21 cellular contexts compared by ENCODE assay signal in genomic region chr13:33904431-33904830, GRCh38.
DNase-seq lines count a peak whose midpoint lies in the region; ATAC-seq and TF ChIP-seq lines count a peak whose summit lies in the region.
"Had no signal": no experiment of that assay in that cellular context is flagged by ENCODE, and none has a peak within 500 bp of the region (broad histone marks: within the 10 kb centered on the region; RNA-seq: fewer than 3 reads in every experiment).

No MANE protein-coding gene starts in this region.

- intact Hi-C loops in activated CD8-positive, alpha-beta T cell treated with anti-CD3 and anti-CD28 coated beads for 36 hours (cut with micrococcal nuclease) = no loop called here

- no peak overlapping the region for H2BK120ac ChIP-seq in trophoblast cell (ENCODE audit: insufficient read depth, low read length, poor library complexity)

- H3K27me3 ChIP-seq in trophoblast cell (ENCODE audit: insufficient read depth, low read length) = no peaks in the 10 kb centered on the region

- no peak overlapping the region for H3K23ac ChIP-seq in trophoblast cell (ENCODE audit: low read length)

- CTCF ChIA-PET in activated CD8-positive, alpha-beta T cell treated with anti-CD3 and anti-CD28 coated beads for 36 hours (lab: Charles Lee) = no interaction called here

- H4K8ac ChIP-seq in trophoblast cell (ENCODE audit: low read depth, low read length) = no peak overlapping the region

- H3K79me1 ChIP-seq in trophoblast cell (ENCODE audit: low read length) = no peaks in the 10 kb centered on the region

- no peak overlapping the region for H4K12ac ChIP-seq in trophoblast cell (ENCODE audit: low read depth, low read length)

- H3K4me2 ChIP-seq in trophoblast cell (ENCODE audit: low read length) = no peak overlapping the region
- H3K4me2 ChIP-seq: A549, GM23338 had no signal

- TF ChIP-seq CTCF in glutamatergic neuron (IDR thresholded peaks at IDR 0.05; ENCODE audit: partially characterized antibody, unreplicated experiment) = no peak
- no peak for TF ChIP-seq CTCF in activated CD8-positive, alpha-beta T cell treated with anti-CD3 and anti-CD28 coated beads for 36 hours (IDR thresholded peaks at IDR 0.05)

- H3K4me1 Mint-ChIP-seq in glutamatergic neuron (ENCODE audit: low read depth, unreplicated experiment) = peaks cover 7% of the 10 kb centered on the region
- no peaks in the 10 kb centered on the region for H3K4me1 Mint-ChIP-seq in activated CD8-positive, alpha-beta T cell treated with anti-CD3 and anti-CD28 coated beads for 36 hours (ENCODE audit: low read depth)
- H3K4me1 Mint-ChIP-seq: CD4-positive, alpha-beta memory T cell; GM23338; H9 had no signal

- no peak overlapping the region for H3K27ac ChIP-seq in trophoblast cell (ENCODE audit: low read depth, low read length)
- H3K27ac ChIP-seq: A549 had no signal

- no peak overlapping the region for H2AFZ ChIP-seq in trophoblast cell (ENCODE audit: insufficient read depth, low read length, poor library complexity)
- H2AFZ ChIP-seq: GM23338 had no signal

- H4K91ac ChIP-seq in trophoblast cell (ENCODE audit: low read depth, low read length) = no peak overlapping the region

- H3K9me3 Mint-ChIP-seq in glutamatergic neuron (ENCODE audit: unreplicated experiment) = no peaks in the 10 kb centered on the region
- H3K9me3 Mint-ChIP-seq in activated CD8-positive, alpha-beta T cell treated with anti-CD3 and anti-CD28 coated beads for 36 hours = peaks cover 12% of the 10 kb centered on the region

- no peak overlapping the region for H3K18ac ChIP-seq in trophoblast cell (ENCODE audit: low read length)

- H3K4me1 ChIP-seq in trophoblast cell (ENCODE audit: control insufficient read depth in 1 of 2, insufficient read depth in 2 of 2, low read length in 2 of 2) = no peaks in the 10 kb centered on the region
- H3K4me1 ChIP-seq: A549 had no signal

- peak overlapping the region; percentile 56 for H3K27ac Mint-ChIP-seq in glutamatergic neuron (ENCODE audit: unreplicated experiment)
- no peak overlapping the region for H3K27ac Mint-ChIP-seq in activated CD8-positive, alpha-beta T cell treated with anti-CD3 and anti-CD28 coated beads for 36 hours
- H3K27ac Mint-ChIP-seq: CD4-positive, alpha-beta memory T cell; GM23338; H9 had no signal

- no peaks in the 10 kb centered on the region for H3K36me3 ChIP-seq in trophoblast cell (ENCODE audit: control insufficient read depth in 1 of 2, insufficient read depth in 2 of 2, low read length in 2 of 2)

- peaks cover 2% of the 10 kb centered on the region for H3K9me3 ChIP-seq in trophoblast cell (ENCODE audit: insufficient read depth, low read depth, low read length)

- H2BK12ac ChIP-seq in trophoblast cell (ENCODE audit: low read length) = no peak overlapping the region

- WGBS in trophoblast cell (ENCODE audit: extremely low coverage, insufficient coverage, insufficient read length) = no CpG with 5 or more reads among the region's 8 CpGs

- H2BK5ac ChIP-seq in trophoblast cell (ENCODE audit: low read depth, low read length, poor library complexity) = no peak overlapping the region

- H3K4ac ChIP-seq in trophoblast cell (ENCODE audit: low read depth, low read length) = no peak overlapping the region

- DNase-seq in NCI-H82 (lab: John Stamatoyannopoulos, UW) = peak; percentile 59
- DNase-seq in NCI-H82 treated with DMSO at 0.1 percent for 48 hours (lab: John Stamatoyannopoulos, UW; ENCODE audit: unreplicated experiment) = no peak
- peak; percentile 46 for DNase-seq in NCI-H524 treated with DMSO at 0.1 percent for 48 hours (lab: John Stamatoyannopoulos, UW)
- DNase-seq in cerebellar cortex (ENCODE audit: low spot score) = peak; percentile 73
- DNase-seq in glutamatergic neuron = no peak
- DNase-seq in activated CD8-positive, alpha-beta T cell treated with anti-CD3 and anti-CD28 coated beads for 36 hours = no peak
- no peak for DNase-seq in trophoblast cell
- no peak for DNase-seq in NCI-H2171 treated with DMSO at 0.1 percent for 48 hours (lab: John Stamatoyannopoulos, UW)
- DNase-seq: 8988T; ACHN; AML-193; Calu3; CD4-positive, alpha-beta memory T cell; COR-L47; DMS79; EL; GF-D8; H9 had no signal

- no peaks in the 10 kb centered on the region for H3K79me2 ChIP-seq in trophoblast cell (ENCODE audit: control insufficient read depth, insufficient read depth, low read length, poor library complexity)

- H2AK5ac ChIP-seq in trophoblast cell (ENCODE audit: low read length) = no peak overlapping the region

- H3K9ac ChIP-seq in trophoblast cell (ENCODE audit: low read length) = no peak overlapping the region

- no peak overlapping the region for H3K4me3 ChIP-seq in trophoblast cell (ENCODE audit: low read depth, low read length)
- H3K4me3 ChIP-seq: A549, GM23338 had no signal

- POLR2A ChIA-PET in activated CD8-positive, alpha-beta T cell treated with anti-CD3 and anti-CD28 coated beads for 36 hours (lab: Charles Lee) = no interaction called here

- ATAC-seq in activated CD8-positive, alpha-beta T cell treated with anti-CD3 and anti-CD28 coated beads for 36 hours = no peak
- ATAC-seq: A549, GM23338, HCT116 had no signal

- H3K27me3 Mint-ChIP-seq in glutamatergic neuron (ENCODE audit: unreplicated experiment) = no peaks in the 10 kb centered on the region
- no peaks in the 10 kb centered on the region for H3K27me3 Mint-ChIP-seq in activated CD8-positive, alpha-beta T cell treated with anti-CD3 and anti-CD28 coated beads for 36 hours
- H3K27me3 Mint-ChIP-seq: CD4-positive, alpha-beta memory T cell had no signal

- no peak overlapping the region for H3K4me3 Mint-ChIP-seq in glutamatergic neuron (ENCODE audit: unreplicated experiment)
- H3K4me3 Mint-ChIP-seq in activated CD8-positive, alpha-beta T cell treated with anti-CD3 and anti-CD28 coated beads for 36 hours = no peak overlapping the region
- H3K4me3 Mint-ChIP-seq: CD4-positive, alpha-beta memory T cell; GM23338; H9 had no signal

- H3K36me3 Mint-ChIP-seq in glutamatergic neuron (ENCODE audit: unreplicated experiment) = peaks cover 3% of the 10 kb centered on the region
- H3K36me3 Mint-ChIP-seq in activated CD8-positive, alpha-beta T cell treated with anti-CD3 and anti-CD28 coated beads for 36 hours (ENCODE audit: low read depth) = no peaks in the 10 kb centered on the region

- H3K14ac ChIP-seq in trophoblast cell (ENCODE audit: low read length) = no peak overlapping the region

Comparison
In these comparisons a context has a peak if more than half of its experiments do, and no peak if none do; other contexts are left out.
1. DNase-seq: peak in NCI-H82 (single experiment), NCI-H524 treated with DMSO at 0.1 percent for 48 hours (single experiment) and cerebellar cortex (single experiment); none in NCI-H82 treated with DMSO at 0.1 percent for 48 hours (single experiment), glutamatergic neuron (single experiment), activated CD8-positive, alpha-beta T cell treated with anti-CD3 and anti-CD28 coated beads for 36 hours (single experiment), trophoblast cell (0 of 2) and NCI-H2171 treated with DMSO at 0.1 percent for 48 hours (single experiment).